1 cellular context compared by ENCODE assay signal in genomic region chr9:105647595-105648349, GRCh38.
A peak's percentile ranks its signal among the peaks of the same experiment; 100 is the strongest.
TF ChIP-seq lines count a peak whose summit lies in the region.

No MANE protein-coding gene starts in this region.

TF ChIP-seq in K562, 482 proteins besides CTCF, POLR2A, EP300 and RAD21 (continued from another document and continues in another):
- TF ChIP-seq RREB1 (CRISPR knock-in tag; IDR thresholded peaks at IDR 0.05): no peak
- no peak for TF ChIP-seq SRF (CRISPR knock-in tag; IDR thresholded peaks at IDR 0.05)
- no peak for TF ChIP-seq ZNF75A (CRISPR knock-in tag; IDR thresholded peaks at IDR 0.05)
- TF ChIP-seq CSDE1 (IDR thresholded peaks at IDR 0.05): no peak
- no peak for TF ChIP-seq ZNF583 (CRISPR knock-in tag; IDR thresholded peaks at IDR 0.05)
- TF ChIP-seq HDGF (IDR thresholded peaks at IDR 0.05): no peak
- no peak for TF ChIP-seq HCFC1 (IDR thresholded peaks at IDR 0.05; ENCODE audit: low read depth, low read length)
- no peak for TF ChIP-seq E2F3 (CRISPR knock-in tag; IDR thresholded peaks at IDR 0.05)
- TF ChIP-seq MCM3 (IDR thresholded peaks at IDR 0.05): no peak
- TF ChIP-seq POLR2B (IDR thresholded peaks at IDR 0.05; ENCODE audit: low read depth, partially characterized antibody): no peak
- TF ChIP-seq GTF2F1 (IDR thresholded peaks at IDR 0.05; ENCODE audit: low read depth, low read length): no peak
- no peak for TF ChIP-seq ZNF197 (CRISPR knock-in tag; IDR thresholded peaks at IDR 0.05; ENCODE audit: low read depth)
- TF ChIP-seq BACH1 (tag; IDR thresholded peaks at IDR 0.05): no peak
- no peak for TF ChIP-seq MAX (CRISPR knock-in tag; IDR thresholded peaks at IDR 0.05)
- TF ChIP-seq EZH2 (IDR thresholded peaks at IDR 0.05; ENCODE audit: borderline replicate concordance, low read depth, low read length): no peak
- TF ChIP-seq REST (CRISPR knock-in tag; IDR thresholded peaks at IDR 0.05; ENCODE audit: low read depth): no peak
- no peak for TF ChIP-seq SMC3 (conservative IDR thresholded peaks at IDR 0.05; ENCODE audit: insufficient read depth, low read depth, low read length)
- TF ChIP-seq SMARCA5 (IDR thresholded peaks at IDR 0.05): no peak
- no peak for TF ChIP-seq MLX (CRISPR knock-in tag; conservative IDR thresholded peaks at IDR 0.05)
- no peak for TF ChIP-seq SNAPC5 (CRISPR knock-in tag; IDR thresholded peaks at IDR 0.05)
- TF ChIP-seq U2AF2 (optimal IDR thresholded peaks at IDR 0.05; ENCODE audit: low read depth, low read length): no peak
- no peak for TF ChIP-seq SAFB2 (IDR thresholded peaks at IDR 0.05; ENCODE audit: borderline replicate concordance, low read depth, low read length, severe bottlenecking)
- TF ChIP-seq RB1 (IDR thresholded peaks at IDR 0.05; ENCODE audit: low read depth): no peak
- no peak for TF ChIP-seq MTF1 (CRISPR knock-in tag; IDR thresholded peaks at IDR 0.05; ENCODE audit: borderline replicate concordance)
- no peak for TF ChIP-seq HNRNPH1 (optimal IDR thresholded peaks at IDR 0.05; ENCODE audit: low read depth, low read length)
- peak; percentile 80; the same call in 1 of the 2 replicates for TF ChIP-seq CHAMP1 (IDR thresholded peaks at IDR 0.05)
- no peak for TF ChIP-seq ETV5 (CRISPR knock-in tag; IDR thresholded peaks at IDR 0.05; ENCODE audit: low read depth)
- TF ChIP-seq ZNF436 (CRISPR knock-in tag; IDR thresholded peaks at IDR 0.05): no peak
- no peak for TF ChIP-seq TCF15 (CRISPR knock-in tag; IDR thresholded peaks at IDR 0.05)
- no peak for TF ChIP-seq PCBP1 (IDR thresholded peaks at IDR 0.05; ENCODE audit: low read depth, low read length, poor library complexity, severe bottlenecking)
- TF ChIP-seq RNF2 (IDR thresholded peaks at IDR 0.05): 0 out of 2 replicates have a peak, but pooled peaks have one; percentile 45
- TF ChIP-seq E2F1 (CRISPR knock-in tag; IDR thresholded peaks at IDR 0.05): 0 out of 2 replicates have a peak, but pooled peaks have one; percentile 31
- no peak for TF ChIP-seq ZNF609 (CRISPR knock-in tag; IDR thresholded peaks at IDR 0.05; ENCODE audit: borderline replicate concordance)
- TF ChIP-seq ZNF57 (CRISPR knock-in tag; IDR thresholded peaks at IDR 0.05): no peak
- peak; percentile 91 for TF ChIP-seq LEF1 (IDR thresholded peaks at IDR 0.05)
- no peak for TF ChIP-seq ZNF165 (CRISPR knock-in tag; IDR thresholded peaks at IDR 0.05; ENCODE audit: borderline replicate concordance)
- no peak for TF ChIP-seq ZNF644 (tag; IDR thresholded peaks at IDR 0.05; ENCODE audit: low read depth)
- no peak for TF ChIP-seq RBM17 (IDR thresholded peaks at IDR 0.05; ENCODE audit: borderline replicate concordance, low read depth, low read length)
- peak; percentile 89 for TF ChIP-seq HMGN3 (IDR thresholded peaks at IDR 0.05; ENCODE audit: borderline replicate concordance, extremely low read depth, insufficient read length, low read depth, low read length)
- no peak for TF ChIP-seq MCM2 (IDR thresholded peaks at IDR 0.05; ENCODE audit: low read depth)
- no peak for TF ChIP-seq HINFP (tag; conservative IDR thresholded peaks at IDR 0.05; ENCODE audit: low read depth)
